1 cellular context compared by ENCODE assay signal in genomic region chr7:135184254-135184841, GRCh38.
TF ChIP-seq lines count a peak whose summit lies in the region.

No MANE protein-coding gene starts in this region.

TF ChIP-seq in GM12878, 131 proteins besides CTCF, POLR2A, EP300 and RAD21:
- TF ChIP-seq, protein P1, sequence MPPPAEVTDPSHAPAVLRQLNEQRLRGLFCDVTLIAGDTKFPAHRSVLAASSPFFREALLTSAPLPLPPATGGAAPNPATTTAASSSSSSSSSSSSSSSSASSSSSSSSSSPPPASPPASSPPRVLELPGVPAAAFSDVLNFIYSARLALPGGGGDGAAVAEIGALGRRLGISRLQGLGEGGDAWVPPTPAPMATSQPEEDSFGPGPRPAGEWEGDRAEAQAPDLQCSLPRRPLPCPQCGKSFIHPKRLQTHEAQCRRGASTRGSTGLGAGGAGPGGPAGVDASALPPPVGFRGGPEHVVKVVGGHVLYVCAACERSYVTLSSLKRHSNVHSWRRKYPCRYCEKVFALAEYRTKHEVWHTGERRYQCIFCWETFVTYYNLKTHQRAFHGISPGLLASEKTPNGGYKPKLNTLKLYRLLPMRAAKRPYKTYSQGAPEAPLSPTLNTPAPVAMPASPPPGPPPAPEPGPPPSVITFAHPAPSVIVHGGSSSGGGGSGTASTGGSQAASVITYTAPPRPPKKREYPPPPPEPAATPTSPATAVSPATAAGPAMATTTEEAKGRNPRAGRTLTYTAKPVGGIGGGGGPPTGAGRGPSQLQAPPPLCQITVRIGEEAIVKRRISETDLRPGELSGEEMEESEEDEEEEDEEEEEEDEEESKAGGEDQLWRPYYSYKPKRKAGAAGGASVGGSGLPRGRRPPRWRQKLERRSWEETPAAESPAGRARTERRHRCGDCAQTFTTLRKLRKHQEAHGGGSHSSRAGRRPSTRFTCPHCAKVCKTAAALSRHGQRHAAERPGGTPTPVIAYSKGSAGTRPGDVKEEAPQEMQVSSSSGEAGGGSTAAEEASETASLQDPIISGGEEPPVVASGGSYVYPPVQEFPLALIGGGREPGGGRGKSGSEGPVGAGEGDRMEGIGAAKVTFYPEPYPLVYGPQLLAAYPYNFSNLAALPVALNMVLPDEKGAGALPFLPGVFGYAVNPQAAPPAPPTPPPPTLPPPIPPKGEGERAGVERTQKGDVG (CRISPR knock-in tag; IDR thresholded peaks at IDR 0.05), result no peak
- TF ChIP-seq POLR2AphosphoS5 (IDR thresholded peaks at IDR 0.05; ENCODE audit: low read length) (peak; percentile 47; the same call in 1 of the 2 replicates), POLR2AphosphoS2 (IDR thresholded peaks at IDR 0.05; ENCODE audit: low read depth, low read length) (0 out of 2 replicates have a peak, but pooled peaks have one; percentile 29), NBN (IDR thresholded peaks at IDR 0.05) (no peak), RBBP5 (conservative IDR thresholded peaks at IDR 0.05) (no peak), HCFC1 (IDR thresholded peaks at IDR 0.05; ENCODE audit: low read length) (no peak), ZNF592 (IDR thresholded peaks at IDR 0.05) (no peak)
